ENCODE assay signal across 10 cellular contexts in genomic region chr9:98410185-98410697, GRCh38.
A peak's percentile ranks its signal among the peaks of the same experiment; 100 is the strongest.
DNase-seq lines count a peak whose midpoint lies in the region; ATAC-seq and TF ChIP-seq lines count a peak whose summit lies in the region.
"Had no signal": no experiment of that assay in that cellular context is flagged by ENCODE, and none has a peak within 500 bp of the region (broad histone marks: within the 10 kb centered on the region; RNA-seq: fewer than 3 reads in every experiment).

No MANE protein-coding gene starts in this region.

- ATAC-seq in activated CD8-positive, alpha-beta T cell treated with anti-CD3 and anti-CD28 coated beads for 36 hours: no peak
- ATAC-seq in HG03097 (IDR thresholded peaks at IDR 0.05; ENCODE audit: low FRiP score, unreplicated experiment): no peak

- H3K27ac ChIP-seq in neural progenitor cell: no peak overlapping the region
- H3K27ac ChIP-seq: SJSA1, thoracic aorta had no signal

- no peaks in the 10 kb centered on the region for H3K36me3 ChIP-seq in neural progenitor cell
- H3K36me3 ChIP-seq: SJSA1, thoracic aorta had no signal

- H3F3A ChIP-seq in neural progenitor cell (ENCODE audit: low read depth): no peaks in the 10 kb centered on the region

- TF ChIP-seq CTCF in neural progenitor cell (IDR thresholded peaks at IDR 0.05): no peak
- no peak for TF ChIP-seq CTCF in activated CD8-positive, alpha-beta T cell treated with anti-CD3 and anti-CD28 coated beads for 36 hours (IDR thresholded peaks at IDR 0.05)

- peak overlapping the region; percentile 97 for H2AFZ ChIP-seq in neural progenitor cell (replicated peaks)

- peak overlapping the region; percentile 41 for H3K4me3 Mint-ChIP-seq in neural progenitor cell
- no peak overlapping the region for H3K4me3 Mint-ChIP-seq in activated CD8-positive, alpha-beta T cell treated with anti-CD3 and anti-CD28 coated beads for 36 hours

- H4K20me1 ChIP-seq in neural progenitor cell (ENCODE audit: low read depth): no peaks in the 10 kb centered on the region

- DNase-seq in EH (ENCODE audit: low read depth) (peak; percentile 90), RKO (ENCODE audit: low spot score) (peak; percentile 26), fibroblast of gingiva (ENCODE audit: low read depth) (peak; percentile 89), neural progenitor cell (ENCODE audit: low spot score) (peak; percentile 66), NCI-H526 treated with DMSO at 0.1 percent for 48 hours (lab: John Stamatoyannopoulos, UW) (no peak)
- DNase-seq in activated CD8-positive, alpha-beta T cell treated with anti-CD3 and anti-CD28 coated beads for 36 hours: no peak
- no peak for DNase-seq in effector CD4-positive, alpha-beta T cell

- peak overlapping the region; percentile 59 for H3K4me2 ChIP-seq in neural progenitor cell

- CTCF ChIA-PET in activated CD8-positive, alpha-beta T cell treated with anti-CD3 and anti-CD28 coated beads for 36 hours (lab: Charles Lee): interaction anchor here (1.0 to 1.2 kb wide), 2 partner anchors 94 to 364 kb away, joined by 3 to 4 read pairs; no protein-coding TSS in a partner anchor

- intact Hi-C loops in activated CD8-positive, alpha-beta T cell treated with anti-CD3 and anti-CD28 coated beads for 36 hours (cut with micrococcal nuclease): no loop called here

- POLR2A ChIA-PET in activated CD8-positive, alpha-beta T cell treated with anti-CD3 and anti-CD28 coated beads for 36 hours (lab: Charles Lee): interaction anchor here (0.6 kb wide), 1 partner anchor 20 kb away, joined by 3 read pairs; no protein-coding TSS in a partner anchor

- no peaks in the 10 kb centered on the region for H3K79me2 ChIP-seq in neural progenitor cell (ENCODE audit: low read depth)

- no peaks in the 10 kb centered on the region for H3K9me3 ChIP-seq in neural progenitor cell (ENCODE audit: low read depth)
- H3K9me3 ChIP-seq: SJSA1, thoracic aorta had no signal

- H3K27me3 ChIP-seq in neural progenitor cell: no peaks in the 10 kb centered on the region
- H3K27me3 ChIP-seq: SJSA1 had no signal

- no peak overlapping the region for H3K4me3 ChIP-seq in neural progenitor cell
- H3K4me3 ChIP-seq: SJSA1, thoracic aorta had no signal

- peaks cover 6% of the 10 kb centered on the region for H3K27me3 Mint-ChIP-seq in neural progenitor cell (ENCODE audit: insufficient read depth, low read depth)
- H3K27me3 Mint-ChIP-seq in activated CD8-positive, alpha-beta T cell treated with anti-CD3 and anti-CD28 coated beads for 36 hours: peaks cover 8% of the 10 kb centered on the region

- H3K9ac ChIP-seq in neural progenitor cell: no peak overlapping the region

- H3K4me1 Mint-ChIP-seq in neural progenitor cell: peaks cover 12% of the 10 kb centered on the region
- H3K4me1 Mint-ChIP-seq in activated CD8-positive, alpha-beta T cell treated with anti-CD3 and anti-CD28 coated beads for 36 hours (ENCODE audit: low read depth): no peaks in the 10 kb centered on the region

- H3K27ac Mint-ChIP-seq in neural progenitor cell: no peak overlapping the region
- H3K27ac Mint-ChIP-seq in activated CD8-positive, alpha-beta T cell treated with anti-CD3 and anti-CD28 coated beads for 36 hours: no peak overlapping the region

- no peaks in the 10 kb centered on the region for H3K9me3 Mint-ChIP-seq in neural progenitor cell
- H3K9me3 Mint-ChIP-seq in activated CD8-positive, alpha-beta T cell treated with anti-CD3 and anti-CD28 coated beads for 36 hours: no peaks in the 10 kb centered on the region

- H3K36me3 Mint-ChIP-seq in neural progenitor cell: no peaks in the 10 kb centered on the region
- H3K36me3 Mint-ChIP-seq in activated CD8-positive, alpha-beta T cell treated with anti-CD3 and anti-CD28 coated beads for 36 hours (ENCODE audit: low read depth): no peaks in the 10 kb centered on the region

- no peaks in the 10 kb centered on the region for H3K4me1 ChIP-seq in neural progenitor cell
- H3K4me1 ChIP-seq: SJSA1 had no signal

Comparison
In these comparisons a context has a peak if more than half of its experiments do, and no peak if none do; other contexts are left out.
1. DNase-seq: peak in EH (single experiment), RKO (single experiment), fibroblast of gingiva (single experiment) and neural progenitor cell (single experiment); none in activated CD8-positive, alpha-beta T cell treated with anti-CD3 and anti-CD28 coated beads for 36 hours (single experiment), effector CD4-positive, alpha-beta T cell (single experiment) and NCI-H526 treated with DMSO at 0.1 percent for 48 hours (single experiment).